ENCODE assay signal across 19 cellular contexts in genomic region chr4:182494103-182494502, GRCh38.
A peak's percentile ranks its signal among the peaks of the same experiment; 100 is the strongest.
DNase-seq lines count a peak whose midpoint lies in the region; ATAC-seq lines count a peak whose summit lies in the region.
"Had no signal": no experiment of that assay in that cellular context is flagged by ENCODE, and none has a peak within 500 bp of the region (broad histone marks: within the 10 kb centered on the region; RNA-seq: fewer than 3 reads in every experiment).

No MANE protein-coding gene starts in this region.

- ATAC-seq in GM18499 (IDR thresholded peaks at IDR 0.05; ENCODE audit: insufficient read depth, unreplicated experiment) (peak; percentile 47), GM19395 (IDR thresholded peaks at IDR 0.05; ENCODE audit: unreplicated experiment) (peak; percentile 66), HG02759 (IDR thresholded peaks at IDR 0.05; ENCODE audit: unreplicated experiment) (peak; percentile 57), HG03378 (IDR thresholded peaks at IDR 0.05; ENCODE audit: unreplicated experiment) (peak; percentile 43), T-helper 17 cell (no peak), HG02970 (IDR thresholded peaks at IDR 0.05; ENCODE audit: low FRiP score, unreplicated experiment) (no peak)
- ATAC-seq: activated CD4-positive, CD25-positive, alpha-beta regulatory T cell treated with anti-CD3 and anti-CD28 coated beads, Interleukin-2, amount 50 U/mL, for 24 hours; HCT116 had no signal

- no peak overlapping the region for H3K27ac Mint-ChIP-seq in T-helper 17 cell
- H3K27ac Mint-ChIP-seq: activated naive CD8-positive, alpha-beta T cell treated with anti-CD3 and anti-CD28 coated beads, Interleukin-2, amount 10 ng/mL, durations not matched to agents 7 days and 5 days; B cell had no signal

- peaks cover 28% of the 10 kb centered on the region for H3K27me3 Mint-ChIP-seq in T-helper 17 cell

- no peak for DNase-seq in T-helper 17 cell
- no peak for DNase-seq in NOMO-1 (lab: John Stamatoyannopoulos, UW; ENCODE audit: unreplicated experiment in 2 of 2)
- DNase-seq in DMS114 treated with DMSO at 0.1 percent for 48 hours (lab: John Stamatoyannopoulos, UW; ENCODE audit: unreplicated experiment): no peak
- DNase-seq: activated naive CD8-positive, alpha-beta T cell treated with anti-CD3 and anti-CD28 coated beads, Interleukin-2, amount 10 ng/mL, durations not matched to agents 7 days and 5 days; colonic mucosa; EL; head of caudate nucleus; KG1; NCI-H2029; nucleus accumbens had no signal

- H3K9me3 ChIP-seq in T-helper 17 cell (ENCODE audit: control insufficient read depth, low read length, poor library complexity, severe bottlenecking): no peaks in the 10 kb centered on the region
- H3K9me3 ChIP-seq: colonic mucosa had no signal

- H3K4me1 Mint-ChIP-seq in T-helper 17 cell: no peaks in the 10 kb centered on the region

- no peak overlapping the region for H3K4me3 Mint-ChIP-seq in T-helper 17 cell
- H3K4me3 Mint-ChIP-seq: activated naive CD8-positive, alpha-beta T cell treated with anti-CD3 and anti-CD28 coated beads, Interleukin-2, amount 10 ng/mL, durations not matched to agents 7 days and 5 days; B cell; brain had no signal

- H3K36me3 Mint-ChIP-seq in T-helper 17 cell (ENCODE audit: low read depth): no peaks in the 10 kb centered on the region
- H3K36me3 Mint-ChIP-seq: activated naive CD8-positive, alpha-beta T cell treated with anti-CD3 and anti-CD28 coated beads, Interleukin-2, amount 10 ng/mL, durations not matched to agents 7 days and 5 days; brain had no signal

Comparison
In these comparisons a context has a peak if more than half of its experiments do, and no peak if none do; other contexts are left out.
1. ATAC-seq: peak in GM18499 (single experiment), GM19395 (single experiment), HG02759 (single experiment) and HG03378 (single experiment); none in T-helper 17 cell (single experiment) and HG02970 (single experiment).